In the genomic region with DNA sequence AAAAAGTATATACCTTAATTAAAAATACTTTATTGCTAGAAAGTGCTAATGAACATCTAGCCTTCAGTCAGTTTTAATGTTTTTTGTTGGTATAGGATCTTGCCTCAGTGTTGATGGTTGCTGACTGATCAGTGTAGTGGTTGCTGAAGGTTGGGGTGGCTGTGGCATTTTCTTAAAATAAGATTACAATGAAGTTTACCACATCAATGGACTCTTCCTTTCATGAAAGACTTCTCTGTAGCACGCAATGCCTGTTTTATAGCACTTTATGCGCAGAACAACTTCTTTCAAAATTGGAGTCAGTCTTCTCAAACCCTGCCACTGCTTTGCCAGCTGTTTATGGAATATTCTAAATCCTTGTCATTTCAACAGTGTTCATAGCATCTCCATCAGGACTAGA, we compare ENCODE assay signal across 25 cellular contexts. TPM values are rescaled to one million over a fixed set of nuclear protein-coding genes. Genes with fewer than 3 reads are reported as not detected.
"Had no signal": no experiment of that assay in that cellular context is flagged by ENCODE, and none has a peak within 500 bp of the region (broad histone marks: within the 10 kb centered on the region; RNA-seq: fewer than 3 reads in every experiment).

No MANE protein-coding gene starts in this region.

- H3K27me3 ChIP-seq: cardiac muscle cell, Peyer's patch, SJSA1 had no signal

- H3K27me3 Mint-ChIP-seq: brain had no signal

- H3K36me3 Mint-ChIP-seq: activated naive CD4-positive, alpha-beta T cell treated with anti-CD3 and anti-CD28 coated beads, Interleukin-2, amount 50 U/mL, for 24 hours had no signal

- H3K4me3 Mint-ChIP-seq: activated CD4-positive, alpha-beta memory T cell treated with anti-CD3 and anti-CD28 coated beads, Interleukin-2, amount 10 ng/mL, durations not matched to agents 7 days and 5 days; activated naive CD4-positive, alpha-beta T cell treated with anti-CD3 and anti-CD28 coated beads, Interleukin-2, amount 50 U/mL, for 24 hours; activated T-cell treated with anti-CD3 and anti-CD28 coated beads, Interleukin-2, amount 50 U/mL, for 24 hours; activated T-helper 17 cell treated with anti-CD3 and anti-CD28 coated beads, Interleukin-2, amount 50 U/mL, for 72 hours; brain had no signal

- H3K27ac Mint-ChIP-seq: activated CD4-positive, alpha-beta memory T cell treated with anti-CD3 and anti-CD28 coated beads, Interleukin-2, amount 10 ng/mL, durations not matched to agents 7 days and 5 days; activated naive CD4-positive, alpha-beta T cell treated with anti-CD3 and anti-CD28 coated beads, Interleukin-2, amount 50 U/mL, for 24 hours; activated T-cell treated with anti-CD3 and anti-CD28 coated beads, Interleukin-2, amount 50 U/mL, for 24 hours; activated T-helper 17 cell treated with anti-CD3 and anti-CD28 coated beads, Interleukin-2, amount 50 U/mL, for 72 hours had no signal

- H3K4me1 ChIP-seq: Peyer's patch had no signal

- ATAC-seq: activated T-helper 17 cell treated with anti-CD3 and anti-CD28 coated beads, Interleukin-2, amount 50 U/mL, for 72 hours; K562 had no signal

- DNase-seq: activated CD4-positive, alpha-beta memory T cell treated with anti-CD3 and anti-CD28 coated beads, Interleukin-2, amount 10 ng/mL, durations not matched to agents 7 days and 5 days; activated CD4-positive, alpha-beta T cell treated with anti-CD3 and anti-CD28 coated beads for 4 hours; activated CD4-positive, CD25-positive, alpha-beta regulatory T cell; activated CD8-positive, alpha-beta memory T cell treated with anti-CD3 and anti-CD28 coated beads, Interleukin-2, amount 50 U/mL, for 48 hours; activated gamma-delta T cell treated with Interleukin-2 at 50 U/mL for 16 hours; activated T-cell treated with anti-CD3 and anti-CD28 coated beads, Interleukin-2, amount 50 U/mL, for 24 hours; amygdala; Karpas-422; NCI-H1092; NCI-H1417; NCI-H1930; NCI-H2171; NCI-H226; NCI-H526; NCI-H774; Peyer's patch; Right ventricle myocardium superior had no signal

- H3K36me3 ChIP-seq: cardiac muscle cell, Peyer's patch, SJSA1 had no signal

- H3K4me3 ChIP-seq: cardiac muscle cell, K562, Peyer's patch, SJSA1 had no signal

- H3K9me3 Mint-ChIP-seq: activated CD4-positive, alpha-beta memory T cell treated with anti-CD3 and anti-CD28 coated beads, Interleukin-2, amount 10 ng/mL, durations not matched to agents 7 days and 5 days; activated T-cell treated with anti-CD3 and anti-CD28 coated beads, Interleukin-2, amount 50 U/mL, for 24 hours; activated T-helper 17 cell treated with anti-CD3 and anti-CD28 coated beads, Interleukin-2, amount 50 U/mL, for 72 hours had no signal

- H3K9me3 ChIP-seq: Peyer's patch, SJSA1 had no signal

- H3K27ac ChIP-seq: cardiac muscle cell, Peyer's patch, RWPE1, SJSA1, VCaP had no signal

- H3K4me1 Mint-ChIP-seq: activated naive CD4-positive, alpha-beta T cell treated with anti-CD3 and anti-CD28 coated beads, Interleukin-2, amount 50 U/mL, for 24 hours; activated T-helper 17 cell treated with anti-CD3 and anti-CD28 coated beads, Interleukin-2, amount 50 U/mL, for 72 hours had no signal

RNA-seq across cellular contexts. Expression of a gene that starts 50.6 kb away (rescaled TPM):
- total RNA-seq: activated CD4-positive, alpha-beta memory T cell treated with anti-CD3 and anti-CD28 coated beads, Interleukin-2, amount 10 ng/mL, durations not matched to agents 7 days and 5 days had no signal
